In genomic region chr4:8040607-8041006, GRCh38 we compare ENCODE assay signal across 18 cellular contexts.
DNase-seq lines count a peak whose midpoint lies in the region; ATAC-seq, FAIRE-seq and TF ChIP-seq lines count a peak whose summit lies in the region.
"Had no signal": no experiment of that assay in that cellular context is flagged by ENCODE, and none has a peak within 500 bp of the region (broad histone marks: within the 10 kb centered on the region; RNA-seq: fewer than 3 reads in every experiment).

No MANE protein-coding gene starts in this region.

- in situ Hi-C loops in K562 (cut with MboI): no loop called here
- in situ Hi-C loops in gastrocnemius medialis (cut with MboI; ENCODE audit: low sequenced_read_pairs in 4 of 4): no loop called here

- DNase-seq in ELF-1 (ENCODE audit: low read depth, low spot score) (peak; percentile 38), HFFc6 (peak; percentile 5), K562 (ENCODE audit: extremely low read depth in 1 of 4, low spot score in 3 of 4) (no peak), gastrocnemius medialis (peak in 1 of 2 donors; percentile 52), CD14-positive monocyte (ENCODE audit: low spot score) (no peak)
- no peak for DNase-seq in naive thymus-derived CD4-positive, alpha-beta T cell
- DNase-seq: GDM1, GM23248, NCI-H1105 treated with DMSO at 0.1 percent for 48 hours, NCI-H2107, NCI-H2227 treated with DMSO at 0.1 percent for 48 hours, SHP77 had no signal

- H3K79me2 ChIP-seq in K562 (ENCODE audit: control insufficient read depth, insufficient read depth, low read length): no peaks in the 10 kb centered on the region

- no peaks in the 10 kb centered on the region for H3K36me3 ChIP-seq in K562 (ENCODE audit: control insufficient read depth, insufficient read depth, low read length)
- H3K36me3 ChIP-seq in gastrocnemius medialis: peaks cover 0 to 41% of the 10 kb centered on the region in 2 donors
- no peaks in the 10 kb centered on the region for H3K36me3 ChIP-seq in naive thymus-derived CD4-positive, alpha-beta T cell (ENCODE audit: control insufficient read depth in 2 of 3, insufficient read depth in 3 of 3, low read length in 3 of 3)

- H3K4me1 Mint-ChIP-seq in HFFc6 (ENCODE audit: low read depth) (peaks cover 6% of the 10 kb centered on the region), CD14-positive monocyte (no peaks in the 10 kb centered on the region)
- peaks cover 0 to 5% (median 4%) of the 10 kb centered on the region in 7 donors for H3K4me1 Mint-ChIP-seq in naive thymus-derived CD4-positive, alpha-beta T cell
- H3K4me1 Mint-ChIP-seq: B cell had no signal

- TF ChIP-seq RAD21 in K562 (CRISPR knock-in tag; conservative IDR thresholded peaks at IDR 0.05 in 1 of 2, IDR thresholded peaks at IDR 0.05 in 1 of 2): no peak

- POLR2A ChIA-PET in K562 (lab: Yijun Ruan, JAX): interaction anchor here (0.6 kb wide), 1 partner anchor 16 kb away, joined by 4 read pairs; no protein-coding TSS in a partner anchor
- POLR2A ChIA-PET in naive thymus-derived CD4-positive, alpha-beta T cell (lab: Charles Lee): no interaction called here

- H2AFZ ChIP-seq in K562 (ENCODE audit: low read depth, low read length): no peak overlapping the region
- H2AFZ ChIP-seq: GM23248 had no signal

- TF ChIP-seq EP300 in K562 (IDR thresholded peaks at IDR 0.05; ENCODE audit: low read length): no peak

- H3K27ac Mint-ChIP-seq in HFFc6: no peak overlapping the region
- peak overlapping the region in 1 of 7 donors; percentile 20 for H3K27ac Mint-ChIP-seq in CD14-positive monocyte
- no peak overlapping the region for H3K27ac Mint-ChIP-seq in naive thymus-derived CD4-positive, alpha-beta T cell
- H3K27ac Mint-ChIP-seq: B cell, IgD-negative memory B cell had no signal

- TF ChIP-seq CTCF in HFFc6 (IDR thresholded peaks at IDR 0.05) (no peak), K562 (IDR thresholded peaks at IDR 0.05 in 2 of 3, conservative IDR thresholded peaks at IDR 0.05 in 1 of 3; ENCODE audit: insufficient read depth in 2 of 3, low read depth in 1 of 3, low read length in 3 of 3) (no peak), gastrocnemius medialis (IDR thresholded peaks at IDR 0.05 in 4 of 5, conservative IDR thresholded peaks at IDR 0.05 in 1 of 5) (no peak), CD14-positive monocyte (IDR thresholded peaks at IDR 0.05) (no peak)

- TF ChIP-seq POLR2A in K562 (conservative IDR thresholded peaks at IDR 0.05): no peak
- TF ChIP-seq POLR2A in gastrocnemius medialis (IDR thresholded peaks at IDR 0.05): no peak

- ATAC-seq in K562 (no peak), gastrocnemius medialis (peak; percentile 25 to 34), HG02678 (IDR thresholded peaks at IDR 0.05; ENCODE audit: unreplicated experiment) (no peak)
- no peak for ATAC-seq in naive thymus-derived CD4-positive, alpha-beta T cell

- H3K4me2 ChIP-seq in K562 (ENCODE audit: insufficient read depth, low read length): no peak overlapping the region

- H3K9me3 ChIP-seq in K562 (replicated peaks; ENCODE audit: control insufficient read depth, insufficient read depth, low read depth, low read length) (no peaks in the 10 kb centered on the region), gastrocnemius medialis (no peaks in the 10 kb centered on the region)
- no peaks in the 10 kb centered on the region for H3K9me3 ChIP-seq in naive thymus-derived CD4-positive, alpha-beta T cell (ENCODE audit: control insufficient read depth in 2 of 3, low read length in 3 of 3)

- H3K9ac ChIP-seq in K562 (ENCODE audit: insufficient read depth in 1 of 2, low read depth in 2 of 2, low read length in 2 of 2): no peak overlapping the region
- H3K9ac ChIP-seq: GM23248 had no signal

- no peaks in the 10 kb centered on the region for H3K9me1 ChIP-seq in K562 (ENCODE audit: control insufficient read depth, insufficient read depth, low read length)

- intact Hi-C loops in K562 (cut with micrococcal nuclease) (no loop called here), gastrocnemius medialis (cut with DNase I; ENCODE audit: low total_unique reads) (no loop called here), CD14-positive monocyte (cut with micrococcal nuclease) (no loop called here)
- intact Hi-C loops in naive thymus-derived CD4-positive, alpha-beta T cell (cut with micrococcal nuclease): no loop called here

- H3K4me3 ChIP-seq in K562 (no peak overlapping the region), gastrocnemius medialis (no peak overlapping the region)
- no peak overlapping the region for H3K4me3 ChIP-seq in naive thymus-derived CD4-positive, alpha-beta T cell (ENCODE audit: low read length)
- H3K4me3 ChIP-seq: GM23248 had no signal

- 4% methylated on average over 7 of the region's 7 CpGs for WGBS in K562 (ENCODE audit: insufficient coverage, low coverage, missing lambda C conversion rate)

- CTCF ChIA-PET in K562 (lab: Yijun Ruan, JAX; ENCODE audit: low intra/inter-chr PET ratio): no interaction called here
- CTCF ChIA-PET in naive thymus-derived CD4-positive, alpha-beta T cell (lab: Charles Lee): no interaction called here

- H4K20me1 ChIP-seq in K562 (replicated peaks; ENCODE audit: control insufficient read depth, insufficient read depth, low read length): 0 out of 2 replicates have a peak, but pooled peaks cover 3% of the 10 kb centered on the region

- no TSS peak for BruUV-seq in K562 (replicated peaks; lab: Mats Ljungman, UMichigan)

- H3K9me3 Mint-ChIP-seq in HFFc6 (no peaks in the 10 kb centered on the region), CD14-positive monocyte (peaks cover 0 to 3% (median 0%) of the 10 kb centered on the region in 7 donors)
- peaks cover 0 to 2% (median 0%) of the 10 kb centered on the region in 11 donors for H3K9me3 Mint-ChIP-seq in naive thymus-derived CD4-positive, alpha-beta T cell
- H3K9me3 Mint-ChIP-seq: IgD-negative memory B cell had no signal

- H3K27me3 Mint-ChIP-seq in HFFc6 (ENCODE audit: insufficient read depth) (peaks cover 54% of the 10 kb centered on the region), CD14-positive monocyte (ENCODE audit: low read depth in 3 of 3) (peaks cover 30 to 46% (median 33%) of the 10 kb centered on the region in 3 donors)
- H3K27me3 Mint-ChIP-seq in naive thymus-derived CD4-positive, alpha-beta T cell: peaks cover 0 to 20% (median 12%) of the 10 kb centered on the region in 5 donors

- no peaks in the 10 kb centered on the region for H3K36me3 Mint-ChIP-seq in HFFc6 (ENCODE audit: low read depth)
- H3K36me3 Mint-ChIP-seq in CD14-positive monocyte: no peaks in the 10 kb centered on the region
- H3K36me3 Mint-ChIP-seq in naive thymus-derived CD4-positive, alpha-beta T cell: peaks cover 0 to 11% (median 0%) of the 10 kb centered on the region in 5 donors

- H3K4me1 ChIP-seq in K562 (replicated peaks in 1 of 2; ENCODE audit: control insufficient read depth in 2 of 2, insufficient read depth in 2 of 2, low read length in 2 of 2) (no peaks in the 10 kb centered on the region), gastrocnemius medialis (no peaks in the 10 kb centered on the region)
- H3K4me1 ChIP-seq in naive thymus-derived CD4-positive, alpha-beta T cell (ENCODE audit: control insufficient read depth in 2 of 2, insufficient read depth in 2 of 2, low read length in 2 of 2): peaks cover 0 to 4% of the 10 kb centered on the region in 2 donors

- H3K27ac ChIP-seq in K562 (ENCODE audit: extremely low read depth, low read depth, low read length) (no peak overlapping the region), gastrocnemius medialis (peak overlapping the region; percentile 2 to 60 (median 44))
- no peak overlapping the region for H3K27ac ChIP-seq in naive thymus-derived CD4-positive, alpha-beta T cell (ENCODE audit: low read depth, low read length)
- H3K27ac ChIP-seq: GM23248 had no signal

- H3K4me3 Mint-ChIP-seq in HFFc6: no peak overlapping the region
- H3K4me3 Mint-ChIP-seq in CD14-positive monocyte: no peak overlapping the region
- H3K4me3 Mint-ChIP-seq in naive thymus-derived CD4-positive, alpha-beta T cell: no peak overlapping the region
- H3K4me3 Mint-ChIP-seq: B cell, IgD-negative memory B cell had no signal

- no peak for FAIRE-seq in K562 (lab: Jason Lieb, UNC)
- FAIRE-seq: GM12891, GM18507, RCC 7860 had no signal

- H3K27me3 ChIP-seq in K562 (ENCODE audit: control insufficient read depth in 2 of 2, insufficient read depth in 2 of 2, low read length in 2 of 2) (peaks cover 2 to 28% of the 10 kb centered on the region in 2 experiments; a peak in 2 of 5 replicates), gastrocnemius medialis (no peaks in the 10 kb centered on the region)
- no peaks in the 10 kb centered on the region for H3K27me3 ChIP-seq in naive thymus-derived CD4-positive, alpha-beta T cell (ENCODE audit: control insufficient read depth in 2 of 2, insufficient read depth in 2 of 2, low read length in 2 of 2)

TF ChIP-seq in K562, 482 proteins besides CTCF, POLR2A, EP300 and RAD21 (continues in another document):
- TF ChIP-seq MNT (conservative IDR thresholded peaks at IDR 0.05) (peak in 1 of 2 experiments; percentile 43; a peak in 2 of 4 replicates), E2F6 (IDR thresholded peaks at IDR 0.05; ENCODE audit: borderline replicate concordance in 1 of 2, extremely low read depth in 1 of 2, insufficient read depth in 1 of 2, insufficient read length in 1 of 2, low read depth in 1 of 2, low read length in 1 of 2, poor library complexity in 1 of 2, severe bottlenecking in 1 of 2) (peak in 1 of 2 experiments; percentile 8)

Comparison
In these comparisons a context has a peak if more than half of its experiments do, and no peak if none do; other contexts are left out.
1. DNase-seq: peak in ELF-1 (single experiment) and HFFc6 (single experiment); none in K562 (0 of 4), CD14-positive monocyte (single experiment) and naive thymus-derived CD4-positive, alpha-beta T cell (0 of 9).
2. ATAC-seq: peak in gastrocnemius medialis (2 of 2); none in K562 (single experiment), naive thymus-derived CD4-positive, alpha-beta T cell (single experiment) and HG02678 (single experiment).
3. H3K27ac ChIP-seq: peak in gastrocnemius medialis (4 of 4); none in K562 (single experiment) and naive thymus-derived CD4-positive, alpha-beta T cell (single experiment).